8 cellular contexts compared by ENCODE assay signal in genomic region chr12:53098354-53098981, GRCh38. TPM values are rescaled to one million over a fixed set of nuclear protein-coding genes. Genes with fewer than 3 reads are reported as not detected.
A peak's percentile ranks its signal among the peaks of the same experiment; 100 is the strongest.
DNase-seq lines count a peak whose midpoint lies in the region; ATAC-seq and TF ChIP-seq lines count a peak whose summit lies in the region.

No MANE protein-coding gene starts in this region.

- POLR2A ChIA-PET in AG04449 (lab: Yijun Ruan, JAX), result interaction anchor here (0.6 to 4.7 kb wide), 8 partner anchors 8 to 83 kb away, joined by 3 to 86 read pairs (median 7); partner anchors contain the start of genes CSAD, SPRYD3 and TNS2

- intact Hi-C loops in cardiac septum (cut with DNase I), result no loop called here

- no peaks in the 10 kb centered on the region for H3K9me3 ChIP-seq in HUES48 (ENCODE audit: control insufficient read depth, insufficient read depth, low read length)

- peaks cover 37% of the 10 kb centered on the region for H3K27me3 ChIP-seq in HUES48 (ENCODE audit: control insufficient read depth, insufficient read depth, low read length)

- peak; percentile 29 for DNase-seq in AG04449 (ENCODE audit: low read depth, low spot score)
- peak; percentile 26 for DNase-seq in activated naive CD4-positive, alpha-beta T cell treated with anti-CD3 and anti-CD28 coated beads, Interleukin-2, amount 50 U/mL, for 16 hours
- DNase-seq in cardiac septum (ENCODE audit: low spot score), result peak; percentile 80
- peak; percentile 75 for DNase-seq in putamen (ENCODE audit: low spot score)
- DNase-seq in cerebellum (ENCODE audit: low spot score), result no peak
- no peak for DNase-seq in activated gamma-delta T cell treated with Interleukin-2 at 50 U/mL for 16 hours

- H3K27ac ChIP-seq in HUES48 (ENCODE audit: low read depth, low read length), result no peak overlapping the region

- H3K36me3 ChIP-seq in HUES48 (ENCODE audit: control insufficient read depth, insufficient read depth, low read length), result no peaks in the 10 kb centered on the region

- H3K9ac ChIP-seq in HUES48 (ENCODE audit: low read depth, low read length), result no peak overlapping the region

- peaks cover 20% of the 10 kb centered on the region for H3K4me1 ChIP-seq in HUES48 (ENCODE audit: control insufficient read depth, insufficient read depth, low read length)

- H3K4me3 ChIP-seq in AG04449 (ENCODE audit: low read depth, low read length) (peak overlapping the region; percentile 73), HUES48 (ENCODE audit: low read depth, low read length) (peak overlapping the region; percentile 83)

- no peak for TF ChIP-seq CTCF in AG04449 (IDR thresholded peaks at IDR 0.05; ENCODE audit: insufficient read depth, low read length, missing control alignments)

- no peak for ATAC-seq in GM21515 (IDR thresholded peaks at IDR 0.05; ENCODE audit: unreplicated experiment)

- CTCF ChIA-PET in AG04449 (lab: Yijun Ruan, JAX), result interaction anchor here (0.7 to 20.8 kb wide), 34 partner anchors 8 to 199 kb away, joined by 3 to 655 read pairs (median 4); partner anchors contain the start of genes CSAD, SPRYD3, TNS2 and ZNF740

RNA-seq across cellular contexts. Expression of gene IGFBP6, which starts 1.0 kb away (rescaled TPM):
- total RNA-seq in cardiac septum (42.3 TPM), cerebellum (5.5 TPM)

RNA-seq across cellular contexts. Expression of gene SOAT2, which starts 4.8 kb away (rescaled TPM):
- total RNA-seq in cardiac septum (not detected), cerebellum (0.27 TPM)

RNA-seq across cellular contexts. Expression of gene SPRYD3, which starts 19.3 kb away (rescaled TPM):
- 63.5 TPM for total RNA-seq in cardiac septum
- total RNA-seq in cerebellum, result 16.0 TPM

RNA-seq across cellular contexts. Expression of gene TNS2, which starts 48.6 kb away (rescaled TPM):
- total RNA-seq in cardiac septum (99.3 TPM), cerebellum (26.7 TPM)

Comparison
In these comparisons a context has a peak if more than half of its experiments do, and no peak if none do; other contexts are left out.
1. DNase-seq: peak in AG04449 (single experiment), activated naive CD4-positive, alpha-beta T cell treated with anti-CD3 and anti-CD28 coated beads, Interleukin-2, amount 50 U/mL, for 16 hours (single experiment), cardiac septum (single experiment) and putamen (single experiment); none in cerebellum (single experiment) and activated gamma-delta T cell treated with Interleukin-2 at 50 U/mL for 16 hours (single experiment).